ENCODE assay signal across 21 cellular contexts in genomic region chr9:135857371-135857786, GRCh38. TPM values are rescaled to one million over a fixed set of nuclear protein-coding genes. Genes with fewer than 3 reads are reported as not detected.
DNase-seq lines count a peak whose midpoint lies in the region; ATAC-seq and TF ChIP-seq lines count a peak whose summit lies in the region.
"Had no signal": no experiment of that assay in that cellular context is flagged by ENCODE, and none has a peak within 500 bp of the region (broad histone marks: within the 10 kb centered on the region; RNA-seq: fewer than 3 reads in every experiment).

No MANE protein-coding gene starts in this region.

- H3K36me3 ChIP-seq in GM23338 (ENCODE audit: insufficient read depth), result peaks cover 7% of the 10 kb centered on the region; the same call in 1 of the 2 replicates

- no peak overlapping the region for H3K4me2 ChIP-seq in GM23338

- CTCF ChIA-PET in Calu3 (lab: Charles Lee), result no interaction called here

- no peaks in the 10 kb centered on the region for H3F3A ChIP-seq in GM23338 (replicated peaks; ENCODE audit: low read depth)

- H3K27me3 ChIP-seq in GM23338 (ENCODE audit: insufficient read depth), result no peaks in the 10 kb centered on the region
- H3K27me3 ChIP-seq: BE2C, neutrophil, suprapubic skin had no signal

- H3K36me3 Mint-ChIP-seq in endothelial cell (ENCODE audit: low read depth, unreplicated experiment) (peaks cover 29% of the 10 kb centered on the region), GM23338 (ENCODE audit: low read depth) (peaks cover 52% of the 10 kb centered on the region), Calu3 (ENCODE audit: insufficient read depth, unreplicated experiment) (peaks cover 6% of the 10 kb centered on the region)
- H3K36me3 Mint-ChIP-seq: IgD-negative memory B cell had no signal

- intact Hi-C loops in Calu3 (cut with micrococcal nuclease; ENCODE audit: unreplicated experiment) (no loop called here), Right ventricle myocardium superior (cut with DNase I) (no loop called here)

- H3K9me3 Mint-ChIP-seq in endothelial cell (ENCODE audit: unreplicated experiment), result no peaks in the 10 kb centered on the region
- H3K9me3 Mint-ChIP-seq in GM23338, result no peaks in the 10 kb centered on the region; the same call in 2 of the 3 replicates
- H3K9me3 Mint-ChIP-seq in Calu3 (ENCODE audit: low read depth, unreplicated experiment), result no peaks in the 10 kb centered on the region
- H3K9me3 Mint-ChIP-seq: activated naive CD4-positive, alpha-beta T cell treated with anti-CD3 and anti-CD28 coated beads, Interleukin-2, amount 50 U/mL, for 24 hours; IgD-negative memory B cell had no signal

- H3K27ac ChIP-seq in GM23338 (ENCODE audit: low read depth), result no peak overlapping the region
- H3K27ac ChIP-seq: neutrophil, suprapubic skin had no signal

- H3K4me1 Mint-ChIP-seq in endothelial cell (ENCODE audit: unreplicated experiment) (no peaks in the 10 kb centered on the region), GM23338 (peaks cover 3% of the 10 kb centered on the region; the same call in 2 of the 3 replicates), Calu3 (ENCODE audit: low read depth, unreplicated experiment) (no peaks in the 10 kb centered on the region)

- peaks cover 7% of the 10 kb centered on the region for H3K27me3 Mint-ChIP-seq in endothelial cell (ENCODE audit: unreplicated experiment)
- H3K27me3 Mint-ChIP-seq in GM23338 (ENCODE audit: insufficient read depth, low read depth, poor library complexity), result peaks cover 7% of the 10 kb centered on the region
- no peaks in the 10 kb centered on the region for H3K27me3 Mint-ChIP-seq in Calu3 (ENCODE audit: unreplicated experiment)
- H3K27me3 Mint-ChIP-seq: activated CD4-positive, alpha-beta T cell treated with anti-CD3 and anti-CD28 coated beads for 36 hours; activated naive CD4-positive, alpha-beta T cell treated with anti-CD3 and anti-CD28 coated beads, Interleukin-2, amount 50 U/mL, for 24 hours; IgD-negative memory B cell had no signal

- no peaks in the 10 kb centered on the region for H3K9me2 ChIP-seq in GM23338 (ENCODE audit: insufficient read depth)

- H3K4me1 ChIP-seq in GM23338 (ENCODE audit: insufficient read depth), result no peaks in the 10 kb centered on the region
- H3K4me1 ChIP-seq: BE2C, suprapubic skin had no signal

- no peak overlapping the region for H2AFZ ChIP-seq in GM23338

- BruUV-seq in Calu3 (replicated peaks; lab: Mats Ljungman, UMichigan), result no TSS peak

- no peak overlapping the region for H3K4me3 ChIP-seq in GM23338
- H3K4me3 ChIP-seq: suprapubic skin had no signal

- H3K4me3 Mint-ChIP-seq in endothelial cell (ENCODE audit: unreplicated experiment), result no peak overlapping the region
- no peak overlapping the region for H3K4me3 Mint-ChIP-seq in GM23338
- no peak overlapping the region for H3K4me3 Mint-ChIP-seq in Calu3 (ENCODE audit: low read depth, unreplicated experiment)
- H3K4me3 Mint-ChIP-seq: activated CD4-positive, alpha-beta T cell treated with anti-CD3 and anti-CD28 coated beads for 36 hours; activated naive CD4-positive, alpha-beta T cell treated with anti-CD3 and anti-CD28 coated beads, Interleukin-2, amount 50 U/mL, for 24 hours; IgD-negative memory B cell had no signal

- DNase-seq in EL (peak; percentile 53), RPMI7951 (ENCODE audit: low read depth) (peak; percentile 24), endothelial cell (ENCODE audit: low spot score) (no peak), myocyte (ENCODE audit: low read depth) (peak; percentile 80), GM23338 (ENCODE audit: low spot score) (no peak), Calu3 (no peak), Right ventricle myocardium superior (no peak)
- DNase-seq: activated CD4-positive, alpha-beta T cell treated with anti-CD3 and anti-CD28 coated beads for 36 hours; BE2C; central memory CD4-positive, alpha-beta T cell; head of caudate nucleus; kidney; NCI-H1092 treated with DMSO at 0.1 percent for 48 hours; stimulated activated CD4-positive, alpha-beta T cell treated with anti-CD3 and anti-CD28 coated beads, Interleukin-2, amount 100 ng/mL, for 24 hours; T-helper 9 cell had no signal

- ATAC-seq in GM23338 (no peak), GM21360 (IDR thresholded peaks at IDR 0.05; ENCODE audit: unreplicated experiment) (no peak), Right ventricle myocardium superior (ENCODE audit: poor library complexity) (no peak)
- ATAC-seq: activated CD4-positive, alpha-beta T cell treated with anti-CD3 and anti-CD28 coated beads for 36 hours; sciatic nerve had no signal

- peaks cover 84% of the 10 kb centered on the region for H3K79me2 ChIP-seq in GM23338 (replicated peaks; ENCODE audit: insufficient read depth)

- TF ChIP-seq CTCF in endothelial cell (IDR thresholded peaks at IDR 0.05; ENCODE audit: unreplicated experiment) (no peak), GM23338 (conservative IDR thresholded peaks at IDR 0.05; ENCODE audit: low read depth in 2 of 2) (no peak), Calu3 (IDR thresholded peaks at IDR 0.05; ENCODE audit: unreplicated experiment) (no peak)

- H4K20me1 ChIP-seq in GM23338 (replicated peaks; ENCODE audit: insufficient read depth), result peaks cover 36% of the 10 kb centered on the region

- H3K27ac Mint-ChIP-seq in endothelial cell (ENCODE audit: unreplicated experiment) (peak overlapping the region; percentile 10), GM23338 (no peak overlapping the region), Calu3 (ENCODE audit: unreplicated experiment) (no peak overlapping the region)
- H3K27ac Mint-ChIP-seq: activated CD4-positive, alpha-beta T cell treated with anti-CD3 and anti-CD28 coated beads for 36 hours; activated naive CD4-positive, alpha-beta T cell treated with anti-CD3 and anti-CD28 coated beads, Interleukin-2, amount 50 U/mL, for 24 hours had no signal

TF ChIP-seq in GM23338, 12 proteins besides CTCF, POLR2A, EP300 and RAD21:
- TF ChIP-seq STAT1 (IDR thresholded peaks at IDR 0.05; ENCODE audit: unreplicated experiment) (no peak), ZNF114 (CRISPR knock-in tag; IDR thresholded peaks at IDR 0.05) (no peak), NANOG (IDR thresholded peaks at IDR 0.05; ENCODE audit: borderline replicate concordance) (no peak), CREB1 (CRISPR knock-in tag; IDR thresholded peaks at IDR 0.05; ENCODE audit: low read depth) (no peak), EZH2phosphoT487 (IDR thresholded peaks at IDR 0.05; ENCODE audit: unreplicated experiment) (no peak), REST (IDR thresholded peaks at IDR 0.05; ENCODE audit: unreplicated experiment) (no peak), EZH2 (IDR thresholded peaks at IDR 0.05; ENCODE audit: low read depth, unreplicated experiment) (no peak)
TF ChIP-seq in GM23338: peak in this region for 0.

RNA-seq across cellular contexts. Expression of gene CAMSAP1, which starts 50.0 kb away (rescaled TPM):
- total RNA-seq in RPMI7951 (2014; rRNA removed; shearing (Covaris generic)), result 6.2 and 10.3 TPM in 2 replicates
- total RNA-seq in endothelial cell (ENCODE audit: unreplicated experiment), result 44.7 TPM
- 45.8 and 57.8 TPM in 2 replicates for total RNA-seq in myocyte
- polyA plus RNA-seq in myocyte (2012), result 22.2 TPM
- 57.6 and 75.4 TPM in 2 replicates for total RNA-seq in GM23338 (2014; rRNA removed; shearing (Covaris generic))
- 6.9 and 8.2 TPM in 2 replicates for polyA plus RNA-seq in GM23338 (2016; fragmentation: Nextera tagmentation; extraction: Ambion mirVana)
- total RNA-seq in Calu3 (2022), result 28.1 and 29.9 TPM in 2 replicates
- total RNA-seq in Right ventricle myocardium superior, result 18.3 TPM

Comparison
In these comparisons a context has a peak if more than half of its experiments do, and no peak if none do; other contexts are left out.
1. DNase-seq: peak in EL (single experiment), RPMI7951 (single experiment) and myocyte (single experiment); none in endothelial cell (single experiment), GM23338 (single experiment), Calu3 (single experiment) and Right ventricle myocardium superior (single experiment).